1 cellular context compared by ENCODE assay signal in genomic region chr16:11816123-11816522, GRCh38.
TF ChIP-seq lines count a peak whose summit lies in the region.

No MANE protein-coding gene starts in this region.

TF ChIP-seq in HEK293, 187 proteins besides CTCF, POLR2A, EP300 and RAD21 (continued from another document):
- TF ChIP-seq PRDM10 (tag by site-specific recombination; IDR thresholded peaks at IDR 0.05) (peak; percentile 70), ZNF114 (tag by site-specific recombination; IDR thresholded peaks at IDR 0.05) (no peak)
